In genomic region chr11:773425-773824, GRCh38 we compare ENCODE assay signal across 15 cellular contexts.
"Had no signal": no experiment of that assay in that cellular context is flagged by ENCODE, and none has a peak within 500 bp of the region (broad histone marks: within the 10 kb centered on the region; RNA-seq: fewer than 3 reads in every experiment).

No MANE protein-coding gene starts in this region.

- H3K4me3 ChIP-seq: esophagus squamous epithelium, ovary, SK-N-MC, thyroid gland had no signal

- H3K9me3 ChIP-seq: esophagus squamous epithelium, ovary, thyroid gland had no signal

- H3K9me3 Mint-ChIP-seq: activated B cell treated with CpG ODN at 0.5 μM for 24 hours; activated CD4-positive, alpha-beta T cell treated with anti-CD3 and anti-CD28 coated beads, Interleukin-2, amount 10 ng/mL, durations not matched to agents 7 days and 5 days; activated naive CD4-positive, alpha-beta T cell treated with anti-CD3 and anti-CD28 coated beads for 36 hours; activated T-helper 17 cell treated with anti-CD3 and anti-CD28 coated beads, Interleukin-2, amount 50 U/mL, for 72 hours; brain; memory B cell; natural killer cell treated with Interleukin-12 subunit alpha and Interleukin-12 subunit beta and Interleukin-15 and Interleukin-18, amount 100 ng/mL, for 72 hours; stimulated activated naive CD8-positive, alpha-beta T cell treated with anti-CD3 and anti-CD28 coated beads, Interleukin-15, amount 100 ng/mL, for 72 hours had no signal

- ATAC-seq: activated T-helper 17 cell treated with anti-CD3 and anti-CD28 coated beads, Interleukin-2, amount 50 U/mL, for 72 hours; natural killer cell treated with Interleukin-12 subunit alpha and Interleukin-12 subunit beta and Interleukin-15 and Interleukin-18, amount 100 ng/mL, for 72 hours; stimulated activated naive CD8-positive, alpha-beta T cell treated with anti-CD3 and anti-CD28 coated beads, Interleukin-15, amount 100 ng/mL, for 72 hours had no signal

- H3K36me3 ChIP-seq: ovary had no signal

- H3K36me3 Mint-ChIP-seq: memory B cell; natural killer cell treated with Interleukin-12 subunit alpha and Interleukin-12 subunit beta and Interleukin-15 and Interleukin-18, amount 100 ng/mL, for 72 hours had no signal

- H3K4me3 Mint-ChIP-seq: activated B cell treated with CpG ODN at 0.5 μM for 24 hours; activated CD4-positive, alpha-beta T cell treated with anti-CD3 and anti-CD28 coated beads, Interleukin-2, amount 10 ng/mL, durations not matched to agents 7 days and 5 days; activated naive CD4-positive, alpha-beta T cell treated with anti-CD3 and anti-CD28 coated beads for 36 hours; activated T-helper 17 cell treated with anti-CD3 and anti-CD28 coated beads, Interleukin-2, amount 50 U/mL, for 72 hours; brain; memory B cell; natural killer cell treated with Interleukin-12 subunit alpha and Interleukin-12 subunit beta and Interleukin-15 and Interleukin-18, amount 100 ng/mL, for 72 hours; stimulated activated naive CD8-positive, alpha-beta T cell treated with anti-CD3 and anti-CD28 coated beads, Interleukin-15, amount 100 ng/mL, for 72 hours had no signal

- H3K27me3 ChIP-seq: esophagus squamous epithelium, ovary, thyroid gland had no signal

- H3K27me3 Mint-ChIP-seq: activated B cell treated with CpG ODN at 0.5 μM for 24 hours; activated CD4-positive, alpha-beta T cell treated with anti-CD3 and anti-CD28 coated beads, Interleukin-2, amount 10 ng/mL, durations not matched to agents 7 days and 5 days; activated T-helper 17 cell treated with anti-CD3 and anti-CD28 coated beads, Interleukin-2, amount 50 U/mL, for 72 hours; brain; memory B cell; natural killer cell treated with Interleukin-12 subunit alpha and Interleukin-12 subunit beta and Interleukin-15 and Interleukin-18, amount 100 ng/mL, for 72 hours; stimulated activated naive CD8-positive, alpha-beta T cell treated with anti-CD3 and anti-CD28 coated beads, Interleukin-15, amount 100 ng/mL, for 72 hours had no signal

- DNase-seq: activated B cell treated with CpG ODN at 0.5 μM for 24 hours; activated CD4-positive, alpha-beta T cell treated with anti-CD3 and anti-CD28 coated beads, Interleukin-2, amount 10 ng/mL, durations not matched to agents 7 days and 5 days; activated CD8-positive, alpha-beta memory T cell treated with anti-CD3 and anti-CD28 coated beads for 24 hours; activated naive CD4-positive, alpha-beta T cell treated with anti-CD3 and anti-CD28 coated beads for 36 hours; esophagus squamous epithelium; foreskin fibroblast; stimulated activated CD4-positive, alpha-beta T cell treated with anti-CD3 and anti-CD28 coated beads, Interleukin-2, amount 100 ng/mL, for 48 hours; stimulated activated naive CD8-positive, alpha-beta T cell treated with anti-CD3 and anti-CD28 coated beads, Interleukin-15, amount 100 ng/mL, for 72 hours; thyroid gland had no signal

- H3K4me1 Mint-ChIP-seq: activated T-helper 17 cell treated with anti-CD3 and anti-CD28 coated beads, Interleukin-2, amount 50 U/mL, for 72 hours had no signal

- H3K27ac ChIP-seq: ovary, SK-N-MC, thyroid gland had no signal
